11 cellular contexts compared by ENCODE assay signal in the genomic region with DNA sequence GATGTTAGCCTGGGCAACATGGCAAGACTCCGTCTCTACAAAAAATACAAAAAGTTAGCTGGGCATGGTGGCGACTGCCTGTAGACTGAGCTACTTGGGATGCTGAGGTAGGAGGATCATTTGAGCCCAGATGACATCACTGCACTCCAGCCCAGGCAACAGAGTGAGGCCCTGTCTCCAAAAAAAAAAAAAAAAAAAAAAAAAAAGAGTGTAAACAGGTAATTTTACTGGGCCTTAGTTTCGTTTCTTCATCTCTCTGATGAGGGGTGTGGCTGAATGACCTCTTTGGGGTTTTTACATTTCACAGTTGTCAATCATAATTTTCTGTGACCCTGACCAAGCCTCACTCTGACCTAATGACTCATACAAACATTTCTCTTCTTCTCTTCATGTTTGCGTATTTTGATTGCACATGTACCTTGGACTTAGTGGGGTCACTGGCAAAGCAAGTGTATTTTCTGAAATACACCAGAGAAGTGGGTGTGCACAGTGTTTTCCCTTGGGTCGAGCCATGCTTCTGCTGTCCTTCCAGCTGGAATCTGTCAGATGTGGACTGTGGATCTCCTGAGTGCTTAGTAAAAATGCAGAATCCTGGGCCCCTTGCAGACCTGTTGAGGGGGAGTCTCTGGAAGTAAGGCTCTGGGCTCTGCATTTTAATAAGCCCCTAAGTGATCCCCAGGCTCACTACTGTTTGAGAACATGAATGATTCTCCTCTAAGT.
DNase-seq lines count a peak whose midpoint lies in the region; ATAC-seq, FAIRE-seq and TF ChIP-seq lines count a peak whose summit lies in the region.
"Had no signal": no experiment of that assay in that cellular context is flagged by ENCODE, and none has a peak within 500 bp of the region (broad histone marks: within the 10 kb centered on the region; RNA-seq: fewer than 3 reads in every experiment).

No MANE protein-coding gene starts in this region.

- H3K4me3 ChIP-seq in right cardiac atrium (ENCODE audit: low read length), result no peak overlapping the region
- no peak overlapping the region for H3K4me3 ChIP-seq in K562
- H3K4me3 ChIP-seq in subcutaneous abdominal adipose tissue (ENCODE audit: low read depth in 1 of 5, low read length in 5 of 5), result no peak overlapping the region

- in situ Hi-C loops in K562 (cut with MboI), result no loop called here

- H3K9ac ChIP-seq in K562 (ENCODE audit: insufficient read depth in 1 of 2, low read depth in 2 of 2, low read length in 2 of 2) (no peak overlapping the region), subcutaneous abdominal adipose tissue (ENCODE audit: low read length in 5 of 5) (no peak overlapping the region)

- POLR2A ChIA-PET in K562 (lab: Yijun Ruan, JAX), result interaction anchor here (2.6 kb wide), 1 partner anchor 10 kb away, joined by 11 read pairs; no protein-coding TSS in a partner anchor

- peaks cover 62% of the 10 kb centered on the region for H3K79me2 ChIP-seq in K562 (ENCODE audit: control insufficient read depth, insufficient read depth, low read length)

- 0 out of 2 replicates have a peak, but pooled peaks cover 3% of the 10 kb centered on the region for H4K20me1 ChIP-seq in K562 (replicated peaks; ENCODE audit: control insufficient read depth, insufficient read depth, low read length)

- H3K9me3 ChIP-seq in right cardiac atrium (ENCODE audit: control insufficient read depth, low read length) (no peaks in the 10 kb centered on the region), K562 (replicated peaks; ENCODE audit: control insufficient read depth, insufficient read depth, low read depth, low read length) (no peaks in the 10 kb centered on the region), subcutaneous abdominal adipose tissue (ENCODE audit: control insufficient read depth in 5 of 5, low read length in 5 of 5) (no peaks in the 10 kb centered on the region)

- TF ChIP-seq RAD21 in K562 (CRISPR knock-in tag; conservative IDR thresholded peaks at IDR 0.05 in 1 of 2, IDR thresholded peaks at IDR 0.05 in 1 of 2), result no peak

- no peaks in the 10 kb centered on the region for H3K9me1 ChIP-seq in K562 (ENCODE audit: control insufficient read depth, insufficient read depth, low read length)

- ATAC-seq in Right ventricle myocardium inferior (peak; percentile 59), right cardiac atrium (no peak), HG03175 (IDR thresholded peaks at IDR 0.05; ENCODE audit: unreplicated experiment) (peak; percentile 62), K562 (peak; percentile 79), HG03460 (IDR thresholded peaks at IDR 0.05; ENCODE audit: unreplicated experiment) (no peak)

- no peak overlapping the region for H3K4me2 ChIP-seq in K562 (ENCODE audit: insufficient read depth, low read length)

- intact Hi-C loops in Right ventricle myocardium inferior (cut with DNase I) (no loop called here), right cardiac atrium (cut with DNase I) (no loop called here), K562 (cut with micrococcal nuclease) (no loop called here)

- no peak for TF ChIP-seq POLR2A in K562 (conservative IDR thresholded peaks at IDR 0.05)

- peaks cover 17% of the 10 kb centered on the region for H3K4me1 ChIP-seq in right cardiac atrium (ENCODE audit: control insufficient read depth, insufficient read depth, low read length)
- peaks cover 6 to 9% of the 10 kb centered on the region in 2 experiments for H3K4me1 ChIP-seq in K562 (replicated peaks in 1 of 2; ENCODE audit: control insufficient read depth in 2 of 2, insufficient read depth in 2 of 2, low read length in 2 of 2)
- peaks cover 10 to 36% (median 36%) of the 10 kb centered on the region in 5 donors for H3K4me1 ChIP-seq in subcutaneous abdominal adipose tissue (ENCODE audit: control insufficient read depth in 5 of 5, insufficient read depth in 5 of 5, low read length in 5 of 5)

- H3K36me3 ChIP-seq in K562 (ENCODE audit: control insufficient read depth, insufficient read depth, low read length) (no peaks in the 10 kb centered on the region; the same call in 2 of the 3 replicates), subcutaneous abdominal adipose tissue (ENCODE audit: control insufficient read depth in 5 of 5, insufficient read depth in 5 of 5, low read length in 5 of 5) (no peaks in the 10 kb centered on the region)

- H3K27ac ChIP-seq in right cardiac atrium (ENCODE audit: low read length) (no peak overlapping the region), K562 (ENCODE audit: extremely low read depth, low read depth, low read length) (peak overlapping the region; percentile 36; the same call in 1 of the 3 replicates), subcutaneous abdominal adipose tissue (ENCODE audit: low read depth, low read length) (peak overlapping the region; percentile 6)

- H3K27me3 ChIP-seq in right cardiac atrium (ENCODE audit: control insufficient read depth, insufficient read depth) (no peaks in the 10 kb centered on the region), K562 (ENCODE audit: control insufficient read depth in 2 of 2, insufficient read depth in 2 of 2, low read length in 2 of 2) (no peaks in the 10 kb centered on the region), subcutaneous abdominal adipose tissue (ENCODE audit: control insufficient read depth in 5 of 5, insufficient read depth in 4 of 5, low read length in 5 of 5) (no peaks in the 10 kb centered on the region)

- no peak for TF ChIP-seq EP300 in K562 (IDR thresholded peaks at IDR 0.05; ENCODE audit: low read length)

- no TSS peak for BruUV-seq in K562 (replicated peaks; lab: Mats Ljungman, UMichigan)

- CTCF ChIA-PET in K562 (lab: Yijun Ruan, JAX; ENCODE audit: low intra/inter-chr PET ratio), result no interaction called here

- no peak overlapping the region for H2AFZ ChIP-seq in K562 (ENCODE audit: low read depth, low read length)

- no peak for TF ChIP-seq CTCF in K562 (IDR thresholded peaks at IDR 0.05 in 2 of 3, conservative IDR thresholded peaks at IDR 0.05 in 1 of 3; ENCODE audit: insufficient read depth in 2 of 3, low read depth in 1 of 3, low read length in 3 of 3)

- FAIRE-seq in K562 (lab: Jason Lieb, UNC), result peak; percentile 65

- DNase-seq in Right ventricle myocardium inferior (ENCODE audit: missing footprints) (no peak), right cardiac atrium (no peak), K562 (ENCODE audit: extremely low read depth in 1 of 4, low spot score in 3 of 4) (peak; percentile 39 to 68 (median 50)), NCI-H345 (lab: John Stamatoyannopoulos, UW) (no peak), hypothalamus (lab: John Stamatoyannopoulos, UW) (no peak)
- DNase-seq: Karpas-422; NCI-H526; stimulated activated CD4-positive, alpha-beta T cell treated with anti-CD3 and anti-CD28 coated beads, Interleukin-2, amount 100 ng/mL, for 48 hours had no signal

- 80% methylated on average over 5 of the region's 5 CpGs for WGBS in right cardiac atrium
- 40% methylated on average over 4 of the region's 5 CpGs for WGBS in K562 (ENCODE audit: insufficient coverage, low coverage, missing lambda C conversion rate)

TF ChIP-seq in K562, 482 proteins besides CTCF, POLR2A, EP300 and RAD21 (continues in another document):
- peak; percentile 55 for TF ChIP-seq ZFX (CRISPR knock-in tag; IDR thresholded peaks at IDR 0.05)
- TF ChIP-seq EZH2 (IDR thresholded peaks at IDR 0.05; ENCODE audit: borderline replicate concordance, low read depth, low read length), result no peak
- peak; percentile 27; the same call in 1 of the 2 replicates for TF ChIP-seq DPF2 (IDR thresholded peaks at IDR 0.05)
- TF ChIP-seq ETV1 (tag; conservative IDR thresholded peaks at IDR 0.05; ENCODE audit: low read depth), result no peak
- TF ChIP-seq, protein P1, sequence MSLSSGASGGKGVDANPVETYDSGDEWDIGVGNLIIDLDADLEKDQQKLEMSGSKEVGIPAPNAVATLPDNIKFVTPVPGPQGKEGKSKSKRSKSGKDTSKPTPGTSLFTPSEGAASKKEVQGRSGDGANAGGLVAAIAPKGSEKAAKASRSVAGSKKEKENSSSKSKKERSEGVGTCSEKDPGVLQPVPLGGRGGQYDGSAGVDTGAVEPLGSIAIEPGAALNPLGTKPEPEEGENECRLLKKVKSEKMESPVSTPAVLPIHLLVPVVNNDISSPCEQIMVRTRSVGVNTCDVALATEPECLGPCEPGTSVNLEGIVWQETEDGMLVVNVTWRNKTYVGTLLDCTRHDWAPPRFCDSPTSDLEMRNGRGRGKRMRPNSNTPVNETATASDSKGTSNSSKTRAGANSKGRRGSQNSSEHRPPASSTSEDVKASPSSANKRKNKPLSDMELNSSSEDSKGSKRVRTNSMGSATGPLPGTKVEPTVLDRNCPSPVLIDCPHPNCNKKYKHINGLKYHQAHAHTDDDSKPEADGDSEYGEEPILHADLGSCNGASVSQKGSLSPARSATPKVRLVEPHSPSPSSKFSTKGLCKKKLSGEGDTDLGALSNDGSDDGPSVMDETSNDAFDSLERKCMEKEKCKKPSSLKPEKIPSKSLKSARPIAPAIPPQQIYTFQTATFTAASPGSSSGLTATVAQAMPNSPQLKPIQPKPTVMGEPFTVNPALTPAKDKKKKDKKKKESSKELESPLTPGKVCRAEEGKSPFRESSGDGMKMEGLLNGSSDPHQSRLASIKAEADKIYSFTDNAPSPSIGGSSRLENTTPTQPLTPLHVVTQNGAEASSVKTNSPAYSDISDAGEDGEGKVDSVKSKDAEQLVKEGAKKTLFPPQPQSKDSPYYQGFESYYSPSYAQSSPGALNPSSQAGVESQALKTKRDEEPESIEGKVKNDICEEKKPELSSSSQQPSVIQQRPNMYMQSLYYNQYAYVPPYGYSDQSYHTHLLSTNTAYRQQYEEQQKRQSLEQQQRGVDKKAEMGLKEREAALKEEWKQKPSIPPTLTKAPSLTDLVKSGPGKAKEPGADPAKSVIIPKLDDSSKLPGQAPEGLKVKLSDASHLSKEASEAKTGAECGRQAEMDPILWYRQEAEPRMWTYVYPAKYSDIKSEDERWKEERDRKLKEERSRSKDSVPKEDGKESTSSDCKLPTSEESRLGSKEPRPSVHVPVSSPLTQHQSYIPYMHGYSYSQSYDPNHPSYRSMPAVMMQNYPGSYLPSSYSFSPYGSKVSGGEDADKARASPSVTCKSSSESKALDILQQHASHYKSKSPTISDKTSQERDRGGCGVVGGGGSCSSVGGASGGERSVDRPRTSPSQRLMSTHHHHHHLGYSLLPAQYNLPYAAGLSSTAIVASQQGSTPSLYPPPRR (CRISPR knock-in tag; IDR thresholded peaks at IDR 0.05; ENCODE audit: borderline replicate concordance), result no peak
- TF ChIP-seq PYGO2 (tag; IDR thresholded peaks at IDR 0.05), result no peak
- no peak for TF ChIP-seq ZNF76 (CRISPR knock-in tag; IDR thresholded peaks at IDR 0.05; ENCODE audit: borderline replicate concordance)
- TF ChIP-seq SUPT5H (IDR thresholded peaks at IDR 0.05), result no peak
- TF ChIP-seq, protein P2, sequence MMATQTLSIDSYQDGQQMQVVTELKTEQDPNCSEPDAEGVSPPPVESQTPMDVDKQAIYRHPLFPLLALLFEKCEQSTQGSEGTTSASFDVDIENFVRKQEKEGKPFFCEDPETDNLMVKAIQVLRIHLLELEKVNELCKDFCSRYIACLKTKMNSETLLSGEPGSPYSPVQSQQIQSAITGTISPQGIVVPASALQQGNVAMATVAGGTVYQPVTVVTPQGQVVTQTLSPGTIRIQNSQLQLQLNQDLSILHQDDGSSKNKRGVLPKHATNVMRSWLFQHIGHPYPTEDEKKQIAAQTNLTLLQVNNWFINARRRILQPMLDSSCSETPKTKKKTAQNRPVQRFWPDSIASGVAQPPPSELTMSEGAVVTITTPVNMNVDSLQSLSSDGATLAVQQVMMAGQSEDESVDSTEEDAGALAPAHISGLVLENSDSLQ (IDR thresholded peaks at IDR 0.05), result peak; percentile 94

Comparison
In these comparisons a context has a peak if more than half of its experiments do, and no peak if none do; other contexts are left out.
1. ATAC-seq: peak in Right ventricle myocardium inferior (single experiment), HG03175 (single experiment) and K562 (single experiment); none in right cardiac atrium (0 of 2) and HG03460 (single experiment).
2. DNase-seq: peak in K562 (4 of 4); none in Right ventricle myocardium inferior (single experiment), right cardiac atrium (0 of 3), NCI-H345 (single experiment) and hypothalamus (0 of 51).